Comparison of ENCODE assay signal across 1 cellular context in the genomic region with DNA sequence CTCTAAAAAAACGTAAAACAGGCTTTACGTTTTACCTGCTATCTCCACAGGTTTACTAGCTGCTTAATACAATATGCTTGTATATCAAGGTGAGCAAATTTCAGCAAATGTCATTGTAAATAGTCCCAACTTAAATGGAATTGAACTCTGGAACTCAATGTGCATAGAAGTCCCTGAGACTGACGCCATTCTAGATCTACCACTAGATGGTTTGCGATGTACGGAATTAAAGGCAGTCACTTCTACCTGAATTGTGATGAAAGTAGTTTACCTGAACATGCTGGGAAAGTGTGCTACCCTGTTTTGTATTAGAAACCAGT.
TF ChIP-seq lines count a peak whose summit lies in the region.

No MANE protein-coding gene starts in this region.

TF ChIP-seq in GM12878, 131 proteins besides CTCF, POLR2A, EP300 and RAD21 (continued from another document):
- TF ChIP-seq TAF1 (IDR thresholded peaks at IDR 0.05; ENCODE audit: borderline replicate concordance, low read depth, low read length) (no peak), NBN (IDR thresholded peaks at IDR 0.05) (no peak), MYB (IDR thresholded peaks at IDR 0.05; ENCODE audit: borderline replicate concordance, low read depth, low read length) (no peak), EZH2 (IDR thresholded peaks at IDR 0.05; ENCODE audit: borderline replicate concordance, control insufficient read depth, low read depth, low read length) (no peak), CHD4 (IDR thresholded peaks at IDR 0.05) (no peak)
- TF ChIP-seq, protein P1, sequence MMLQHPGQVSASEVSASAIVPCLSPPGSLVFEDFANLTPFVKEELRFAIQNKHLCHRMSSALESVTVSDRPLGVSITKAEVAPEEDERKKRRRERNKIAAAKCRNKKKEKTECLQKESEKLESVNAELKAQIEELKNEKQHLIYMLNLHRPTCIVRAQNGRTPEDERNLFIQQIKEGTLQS (IDR thresholded peaks at IDR 0.05; ENCODE audit: borderline replicate concordance, extremely low read depth, low read depth, low read length), result no peak
- TF ChIP-seq, protein P2, sequence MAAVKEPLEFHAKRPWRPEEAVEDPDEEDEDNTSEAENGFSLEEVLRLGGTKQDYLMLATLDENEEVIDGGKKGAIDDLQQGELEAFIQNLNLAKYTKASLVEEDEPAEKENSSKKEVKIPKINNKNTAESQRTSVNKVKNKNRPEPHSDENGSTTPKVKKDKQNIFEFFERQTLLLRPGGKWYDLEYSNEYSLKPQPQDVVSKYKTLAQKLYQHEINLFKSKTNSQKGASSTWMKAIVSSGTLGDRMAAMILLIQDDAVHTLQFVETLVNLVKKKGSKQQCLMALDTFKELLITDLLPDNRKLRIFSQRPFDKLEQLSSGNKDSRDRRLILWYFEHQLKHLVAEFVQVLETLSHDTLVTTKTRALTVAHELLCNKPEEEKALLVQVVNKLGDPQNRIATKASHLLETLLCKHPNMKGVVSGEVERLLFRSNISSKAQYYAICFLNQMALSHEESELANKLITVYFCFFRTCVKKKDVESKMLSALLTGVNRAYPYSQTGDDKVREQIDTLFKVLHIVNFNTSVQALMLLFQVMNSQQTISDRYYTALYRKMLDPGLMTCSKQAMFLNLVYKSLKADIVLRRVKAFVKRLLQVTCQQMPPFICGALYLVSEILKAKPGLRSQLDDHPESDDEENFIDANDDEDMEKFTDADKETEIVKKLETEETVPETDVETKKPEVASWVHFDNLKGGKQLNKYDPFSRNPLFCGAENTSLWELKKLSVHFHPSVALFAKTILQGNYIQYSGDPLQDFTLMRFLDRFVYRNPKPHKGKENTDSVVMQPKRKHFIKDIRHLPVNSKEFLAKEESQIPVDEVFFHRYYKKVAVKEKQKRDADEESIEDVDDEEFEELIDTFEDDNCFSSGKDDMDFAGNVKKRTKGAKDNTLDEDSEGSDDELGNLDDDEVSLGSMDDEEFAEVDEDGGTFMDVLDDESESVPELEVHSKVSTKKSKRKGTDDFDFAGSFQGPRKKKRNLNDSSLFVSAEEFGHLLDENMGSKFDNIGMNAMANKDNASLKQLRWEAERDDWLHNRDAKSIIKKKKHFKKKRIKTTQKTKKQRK (IDR thresholded peaks at IDR 0.05; ENCODE audit: low read depth, low read length), result no peak
TF ChIP-seq in GM12878: peak in this region for 0.
